Comparison of ENCODE assay signal across 21 cellular contexts in genomic region chr13:73932091-73932490, GRCh38.
DNase-seq lines count a peak whose midpoint lies in the region; ATAC-seq and TF ChIP-seq lines count a peak whose summit lies in the region.
"Had no signal": no experiment of that assay in that cellular context is flagged by ENCODE, and none has a peak within 500 bp of the region (broad histone marks: within the 10 kb centered on the region; RNA-seq: fewer than 3 reads in every experiment).

No MANE protein-coding gene starts in this region.

- H3K27me3 ChIP-seq in Peyer's patch = no peaks in the 10 kb centered on the region
- H3K27me3 ChIP-seq: gastroesophageal sphincter had no signal

- H3K27ac Mint-ChIP-seq in activated naive CD4-positive, alpha-beta T cell treated with anti-CD3 and anti-CD28 coated beads for 36 hours = peak overlapping the region; percentile 39

- no peak for TF ChIP-seq POLR2A in Peyer's patch (IDR thresholded peaks at IDR 0.05)

- peaks cover 47% of the 10 kb centered on the region for H3K4me1 Mint-ChIP-seq in activated naive CD4-positive, alpha-beta T cell treated with anti-CD3 and anti-CD28 coated beads for 36 hours (ENCODE audit: low read depth)

- H3K36me3 ChIP-seq in Peyer's patch = no peaks in the 10 kb centered on the region
- H3K36me3 ChIP-seq: gastroesophageal sphincter, thoracic aorta had no signal

- no peaks in the 10 kb centered on the region for H3K9me3 ChIP-seq in Peyer's patch
- H3K9me3 ChIP-seq: gastroesophageal sphincter, thoracic aorta had no signal

- H3K4me1 ChIP-seq in Peyer's patch = no peaks in the 10 kb centered on the region

- H3K4me3 Mint-ChIP-seq in activated naive CD4-positive, alpha-beta T cell treated with anti-CD3 and anti-CD28 coated beads for 36 hours = peak overlapping the region; percentile 1
- H3K4me3 Mint-ChIP-seq: CD4-positive, CD25-positive, alpha-beta regulatory T cell had no signal

- no peak for TF ChIP-seq CTCF in epithelial cell of esophagus (IDR thresholded peaks at IDR 0.05; ENCODE audit: insufficient read depth, low read depth, low read length, missing control alignments)
- TF ChIP-seq CTCF in Peyer's patch (IDR thresholded peaks at IDR 0.05) = no peak

- CTCF ChIA-PET in activated naive CD4-positive, alpha-beta T cell treated with anti-CD3 and anti-CD28 coated beads for 36 hours (lab: Charles Lee) = no interaction called here

- H3K36me3 Mint-ChIP-seq in activated naive CD4-positive, alpha-beta T cell treated with anti-CD3 and anti-CD28 coated beads for 36 hours (ENCODE audit: low read depth) = peaks cover 7% of the 10 kb centered on the region

- ATAC-seq in SK-N-SH treated with all-trans-retinoic acid at 6 μM for 48 hours = peak; percentile 53
- ATAC-seq: esophagus mucosa; gastroesophageal sphincter; naive thymus-derived CD4-positive, alpha-beta T cell had no signal

- no peak overlapping the region for H3K4me3 ChIP-seq in epithelial cell of esophagus (ENCODE audit: low read length)
- H3K4me3 ChIP-seq in Peyer's patch = no peak overlapping the region
- H3K4me3 ChIP-seq: gastroesophageal sphincter, thoracic aorta had no signal

- intact Hi-C loops in activated naive CD4-positive, alpha-beta T cell treated with anti-CD3 and anti-CD28 coated beads for 36 hours (cut with micrococcal nuclease) = loop anchor here (1.0 to 5.0 kb wide), 6 partner anchors 9 to 700 kb away; no protein-coding TSS in a partner anchor

- H3K27me3 Mint-ChIP-seq in activated naive CD4-positive, alpha-beta T cell treated with anti-CD3 and anti-CD28 coated beads for 36 hours (ENCODE audit: low read depth) = no peaks in the 10 kb centered on the region
- H3K27me3 Mint-ChIP-seq: CD4-positive, CD25-positive, alpha-beta regulatory T cell; naive thymus-derived CD4-positive, alpha-beta T cell had no signal

- peak; percentile 14 for DNase-seq in activated naive CD4-positive, alpha-beta T cell treated with anti-CD3 and anti-CD28 coated beads for 36 hours
- DNase-seq in activated naive CD4-positive, alpha-beta T cell treated with Interleukin-2 at 50 U/mL for 16 hours = no peak
- peak; percentile 22 for DNase-seq in epithelial cell of esophagus (ENCODE audit: low read depth)
- DNase-seq in ureter (ENCODE audit: low spot score) = no peak
- DNase-seq in NK-92 (lab: John Stamatoyannopoulos, UW; ENCODE audit: unreplicated experiment) = no peak
- no peak for DNase-seq in Peyer's patch
- DNase-seq: activated CD4-positive, alpha-beta T cell treated with anti-CD3 and anti-CD28 coated beads, Interleukin-2, amount 50 U/mL, for 48 hours; anterior cingulate cortex; CD4-positive, CD25-positive, alpha-beta regulatory T cell; DMS 273 treated with DMSO at 0.1 percent for 48 hours; kidney glomerular epithelial cell; mesenchymal stem cell; naive thymus-derived CD4-positive, alpha-beta T cell; NCI-H187; NCI-H748 treated with DMSO at 0.1 percent for 48 hours; OCI-M1; SIG-M5 had no signal

- H3K9me3 Mint-ChIP-seq in activated naive CD4-positive, alpha-beta T cell treated with anti-CD3 and anti-CD28 coated beads for 36 hours = no peaks in the 10 kb centered on the region

- no peak overlapping the region for H3K27ac ChIP-seq in Peyer's patch
- H3K27ac ChIP-seq: gastroesophageal sphincter, thoracic aorta had no signal

TF ChIP-seq in SK-N-SH treated with all-trans-retinoic acid at 6 μM for 48 hours, 23 proteins besides CTCF, POLR2A, EP300 and RAD21:
- TF ChIP-seq ISL1 (CRISPR knock-in tag; IDR thresholded peaks at IDR 0.05) (peak; percentile 32; the same call in 1 of the 2 replicates), ZFP30 (CRISPR knock-in tag; IDR thresholded peaks at IDR 0.05) (no peak)

Comparison
In these comparisons a context has a peak if more than half of its experiments do, and no peak if none do; other contexts are left out.
1. DNase-seq: peak in activated naive CD4-positive, alpha-beta T cell treated with anti-CD3 and anti-CD28 coated beads for 36 hours (single experiment) and epithelial cell of esophagus (single experiment); none in activated naive CD4-positive, alpha-beta T cell treated with Interleukin-2 at 50 U/mL for 16 hours (single experiment), ureter (single experiment), NK-92 (single experiment) and Peyer's patch (0 of 3).